ENCODE assay signal across 8 cellular contexts in the genomic region with DNA sequence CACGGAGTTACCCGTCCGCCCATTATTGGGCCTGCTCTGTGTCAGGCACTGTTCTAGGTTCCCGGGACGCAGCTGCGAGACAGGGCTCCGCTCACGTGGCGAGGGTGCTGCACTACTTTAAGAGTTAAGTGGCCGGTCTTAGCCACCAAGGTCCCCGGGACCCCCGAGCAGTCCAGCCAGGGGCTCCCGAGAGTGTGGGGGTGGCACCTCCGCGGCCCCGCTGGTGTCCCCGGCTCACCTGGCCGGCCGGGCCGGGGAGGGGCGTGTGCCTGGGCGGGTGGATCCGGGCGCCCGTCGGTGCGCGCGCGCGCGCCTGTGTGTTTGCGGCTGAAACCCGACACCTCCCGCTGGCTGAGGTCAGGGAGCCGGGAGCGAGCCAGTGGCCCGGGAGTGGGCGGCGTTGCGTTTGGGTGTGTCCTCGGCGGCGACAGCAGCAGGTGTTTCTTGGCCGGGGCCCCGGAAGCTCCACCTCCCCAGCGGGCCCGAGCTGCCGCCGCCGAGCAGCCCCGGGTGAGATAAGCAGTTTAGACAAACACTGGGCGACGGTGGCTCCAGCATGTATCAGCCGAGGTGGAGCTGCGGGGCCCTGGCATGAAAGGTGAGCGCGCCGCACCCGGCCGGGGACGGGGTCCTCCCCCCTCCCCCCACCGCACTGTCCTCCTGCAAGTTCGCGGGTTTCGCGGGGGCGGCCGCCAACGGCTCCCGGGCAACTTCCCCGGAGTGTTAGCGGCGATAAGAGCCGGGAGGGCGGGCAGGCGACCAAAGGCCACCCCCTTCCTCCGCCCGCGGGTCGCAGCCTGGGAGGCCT. TPM values are rescaled to one million over a fixed set of nuclear protein-coding genes. Genes with fewer than 3 reads are reported as not detected.
DNase-seq lines count a peak whose midpoint lies in the region; ATAC-seq and TF ChIP-seq lines count a peak whose summit lies in the region.

A gene (plus strand): TSS at position 522 of the 808 bp plus-strand sequence. CDS start 70 bp downstream, at position 592.

- DNase-seq in COR-L47 (lab: John Stamatoyannopoulos, UW) = peak; percentile 94
- DNase-seq in HS-5 (ENCODE audit: low read depth) = peak; percentile 9
- DNase-seq in NCI-H82 treated with DMSO at 0.1 percent for 48 hours (lab: John Stamatoyannopoulos, UW; ENCODE audit: unreplicated experiment) = peak; percentile 89
- peak; percentile 89 for DNase-seq in activated CD8-positive, alpha-beta memory T cell treated with anti-CD3 and anti-CD28 coated beads, Interleukin-2, amount 10 ng/mL, durations not matched to agents 7 days and 5 days
- DNase-seq in epithelial cell of prostate (ENCODE audit: low read depth, low spot score) = peak; percentile 81
- peak; percentile 96 to 98 (median 98) for DNase-seq in mucosa of descending colon
- DNase-seq in stimulated activated naive CD8-positive, alpha-beta T cell treated with anti-CD3 and anti-CD28 coated beads, Interleukin-15, amount 100 ng/mL, for 72 hours = peak; percentile 80 to 83

- ATAC-seq in GM19463 (IDR thresholded peaks at IDR 0.05; ENCODE audit: unreplicated experiment) = peak; percentile 39
- ATAC-seq in activated CD8-positive, alpha-beta memory T cell treated with anti-CD3 and anti-CD28 coated beads, Interleukin-2, amount 10 ng/mL, durations not matched to agents 7 days and 5 days = peak; percentile 50
- ATAC-seq in mucosa of descending colon = peak; percentile 63
- peak; percentile 48 for ATAC-seq in stimulated activated naive CD8-positive, alpha-beta T cell treated with anti-CD3 and anti-CD28 coated beads, Interleukin-15, amount 100 ng/mL, for 72 hours

- no peaks in the 10 kb centered on the region for H3K9me3 ChIP-seq in mucosa of descending colon

- peak within 1 kb of the TSS; percentile 66 for H3K4me3 Mint-ChIP-seq in activated CD8-positive, alpha-beta memory T cell treated with anti-CD3 and anti-CD28 coated beads, Interleukin-2, amount 10 ng/mL, durations not matched to agents 7 days and 5 days
- peak within 1 kb of the TSS; percentile 85 for H3K4me3 Mint-ChIP-seq in stimulated activated naive CD8-positive, alpha-beta T cell treated with anti-CD3 and anti-CD28 coated beads, Interleukin-15, amount 100 ng/mL, for 72 hours

- peak within 1 kb of the TSS; percentile 67 for H3K27ac Mint-ChIP-seq in activated CD8-positive, alpha-beta memory T cell treated with anti-CD3 and anti-CD28 coated beads, Interleukin-2, amount 10 ng/mL, durations not matched to agents 7 days and 5 days
- peak within 1 kb of the TSS in 1 of 2 donors; percentile 92 for H3K27ac Mint-ChIP-seq in stimulated activated naive CD8-positive, alpha-beta T cell treated with anti-CD3 and anti-CD28 coated beads, Interleukin-15, amount 100 ng/mL, for 72 hours

- no peak for TF ChIP-seq CTCF in mucosa of descending colon (IDR thresholded peaks at IDR 0.05)

- H3K27ac ChIP-seq in epithelial cell of prostate = peak within 1 kb of the TSS; percentile 95

- H3K9me3 Mint-ChIP-seq in activated CD8-positive, alpha-beta memory T cell treated with anti-CD3 and anti-CD28 coated beads, Interleukin-2, amount 10 ng/mL, durations not matched to agents 7 days and 5 days (ENCODE audit: low read depth) = no peaks in the 10 kb centered on the region
- no peaks in the 10 kb centered on the region for H3K9me3 Mint-ChIP-seq in stimulated activated naive CD8-positive, alpha-beta T cell treated with anti-CD3 and anti-CD28 coated beads, Interleukin-15, amount 100 ng/mL, for 72 hours

- H3K36me3 Mint-ChIP-seq in activated CD8-positive, alpha-beta memory T cell treated with anti-CD3 and anti-CD28 coated beads, Interleukin-2, amount 10 ng/mL, durations not matched to agents 7 days and 5 days = peaks cover 3% of the 10 kb centered on the region

- H3K4me1 Mint-ChIP-seq in activated CD8-positive, alpha-beta memory T cell treated with anti-CD3 and anti-CD28 coated beads, Interleukin-2, amount 10 ng/mL, durations not matched to agents 7 days and 5 days = peaks cover 43% of the 10 kb centered on the region
- peaks cover 64% of the 10 kb centered on the region for H3K4me1 Mint-ChIP-seq in stimulated activated naive CD8-positive, alpha-beta T cell treated with anti-CD3 and anti-CD28 coated beads, Interleukin-15, amount 100 ng/mL, for 72 hours

- peaks cover 50% of the 10 kb centered on the region for H3K4me1 ChIP-seq in mucosa of descending colon (ENCODE audit: low read depth)

- no peaks in the 10 kb centered on the region for H3K27me3 Mint-ChIP-seq in activated CD8-positive, alpha-beta memory T cell treated with anti-CD3 and anti-CD28 coated beads, Interleukin-2, amount 10 ng/mL, durations not matched to agents 7 days and 5 days
- H3K27me3 Mint-ChIP-seq in stimulated activated naive CD8-positive, alpha-beta T cell treated with anti-CD3 and anti-CD28 coated beads, Interleukin-15, amount 100 ng/mL, for 72 hours = no peaks in the 10 kb centered on the region

- intact Hi-C loops in mucosa of descending colon (cut with DNase I, micrococcal nuclease) = no loop called here

- no peaks in the 10 kb centered on the region for H3K36me3 ChIP-seq in mucosa of descending colon (ENCODE audit: low read depth)

- CTCF ChIA-PET in activated CD8-positive, alpha-beta memory T cell treated with anti-CD3 and anti-CD28 coated beads, Interleukin-2, amount 10 ng/mL, durations not matched to agents 7 days and 5 days (lab: Charles Lee) = interaction anchor here (1.0 to 10.6 kb wide), 5 partner anchors 45 to 219 kb away, joined by 3 to 237 read pairs (median 4); no protein-coding TSS in a partner anchor

- peak within 1 kb of the TSS; percentile 44 for H3K4me3 ChIP-seq in mucosa of descending colon

RNA-seq across cellular contexts. Expression of the gene that starts here (rescaled TPM):
- 10 to 100 TPM; 43.1 to 55.1 TPM for total RNA-seq in activated CD8-positive, alpha-beta memory T cell treated with anti-CD3 and anti-CD28 coated beads, Interleukin-2, amount 10 ng/mL, durations not matched to agents 7 days and 5 days
- total RNA-seq in mucosa of descending colon = 100 to 1,000 TPM; 107 to 122 (median 107) TPM

Comparison
In these comparisons a context has a peak if more than half of its experiments do, and no peak if none do; other contexts are left out.
1. Peak in every context shown above with its lines: DNase-seq, ATAC-seq, H3K4me3 ChIP-seq and H3K27ac ChIP-seq.
2. DNase-seq: peak in every context shown above with its lines; median percentile 98 in mucosa of descending colon; 94 in COR-L47; 89 in NCI-H82 treated with DMSO at 0.1 percent for 48 hours; 89 in activated CD8-positive, alpha-beta memory T cell treated with anti-CD3 and anti-CD28 coated beads, Interleukin-2, amount 10 ng/mL, durations not matched to agents 7 days and 5 days; 82 in stimulated activated naive CD8-positive, alpha-beta T cell treated with anti-CD3 and anti-CD28 coated beads, Interleukin-15, amount 100 ng/mL, for 72 hours; 81 in epithelial cell of prostate; 9 in HS-5.